Comparison of ENCODE assay signal across 8 cellular contexts in the genomic region with DNA sequence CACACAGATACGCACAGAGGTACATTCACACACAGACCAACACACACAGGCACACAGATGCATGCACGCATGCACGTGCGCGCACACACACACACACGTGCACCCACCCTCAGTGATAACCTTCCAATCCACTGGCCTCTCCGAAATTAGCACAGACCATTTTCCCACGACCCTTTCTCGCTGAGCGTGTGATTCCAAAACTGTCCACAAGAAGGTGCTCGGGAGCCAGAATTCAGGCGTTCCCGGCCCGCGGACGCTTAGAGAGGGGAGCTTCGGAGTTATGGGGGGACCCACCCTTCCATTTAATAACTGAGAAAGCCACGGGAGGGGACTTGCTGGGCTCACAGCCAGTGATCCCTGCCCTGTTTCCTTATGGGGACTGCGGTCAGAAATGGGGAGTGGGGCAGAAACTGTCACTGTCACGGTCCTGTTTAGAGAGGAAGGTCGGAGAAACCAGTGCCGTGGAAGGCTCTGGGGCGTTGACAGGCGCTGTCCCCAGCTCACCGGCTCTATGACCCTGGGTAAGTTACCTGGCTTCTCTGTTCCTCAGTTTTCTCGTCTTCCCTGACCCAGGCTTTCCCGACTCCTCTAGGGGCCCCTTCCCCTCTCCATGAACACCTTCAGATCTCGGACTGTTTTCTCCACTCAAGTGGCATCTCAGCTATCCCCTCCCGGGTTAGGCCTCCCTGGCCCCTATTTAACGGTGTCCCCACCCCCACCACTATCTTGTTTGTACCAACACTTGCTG. TPM values are rescaled to one million over a fixed set of nuclear protein-coding genes. Genes with fewer than 3 reads are reported as not detected.
DNase-seq lines count a peak whose midpoint lies in the region; ATAC-seq, FAIRE-seq and TF ChIP-seq lines count a peak whose summit lies in the region.

No MANE protein-coding gene starts in this region.

- no TSS peak for BruUV-seq in Caco-2 (replicated peaks; lab: Mats Ljungman, UMichigan)

- peak; percentile 56 for ATAC-seq in GM19463 (IDR thresholded peaks at IDR 0.05; ENCODE audit: unreplicated experiment)

- peak overlapping the region; percentile 97 for H3K4me3 Mint-ChIP-seq in Caco-2 (ENCODE audit: unreplicated experiment)

- peaks cover 12% of the 10 kb centered on the region for H3K4me1 Mint-ChIP-seq in Caco-2 (ENCODE audit: low read depth, unreplicated experiment)

- no peak overlapping the region for H2BK5ac ChIP-seq in neuronal stem cell (ENCODE audit: low read length)

- peak; percentile 84 to 92 for TF ChIP-seq CTCF in Caco-2 (IDR thresholded peaks at IDR 0.05; ENCODE audit: insufficient read depth in 1 of 2, low read depth in 1 of 2, low read length in 1 of 2, severe bottlenecking in 1 of 2, unreplicated experiment in 1 of 2)

- no peak overlapping the region for H2AK5ac ChIP-seq in neuronal stem cell (ENCODE audit: low read depth, low read length)

- no peak overlapping the region for H4K91ac ChIP-seq in neuronal stem cell (ENCODE audit: low read depth, low read length, poor library complexity)

- no peak overlapping the region for H3K4ac ChIP-seq in neuronal stem cell (ENCODE audit: low read length)

- H3K79me1 ChIP-seq in neuronal stem cell (ENCODE audit: low read depth, low read length), result no peaks in the 10 kb centered on the region

- no peak overlapping the region for H3K9ac ChIP-seq in neuronal stem cell (ENCODE audit: low read depth, low read length, poor library complexity)

- H3K27me3 ChIP-seq in Caco-2 (replicated peaks; ENCODE audit: control insufficient read depth, insufficient read depth, low read length), result no peaks in the 10 kb centered on the region
- H3K27me3 ChIP-seq in neuronal stem cell (ENCODE audit: control insufficient read depth in 3 of 3, insufficient read depth in 3 of 3, low read depth in 1 of 3, low read length in 3 of 3), result peaks cover 0 to 26% (median 5%) of the 10 kb centered on the region in 3 experiments

- CTCF ChIA-PET in Caco-2 (lab: Charles Lee), result interaction anchor here (0.5 to 2.5 kb wide), 48 partner anchors 9 to 673 kb away, joined by 3 to 49 read pairs (median 4); a partner anchor contains a TSS

- no peaks in the 10 kb centered on the region; the same call in 1 of the 2 replicates for H3K4me1 ChIP-seq in Caco-2
- H3K4me1 ChIP-seq in neuronal stem cell (ENCODE audit: control insufficient read depth in 2 of 2, insufficient read depth in 1 of 2, low read depth in 1 of 2, low read length in 2 of 2), result peaks cover 2 to 6% of the 10 kb centered on the region in 2 donors

- no peaks in the 10 kb centered on the region for H3K36me3 Mint-ChIP-seq in Caco-2 (ENCODE audit: insufficient read depth, unreplicated experiment)

- no peak overlapping the region for H2BK12ac ChIP-seq in neuronal stem cell (ENCODE audit: low read length)

- H3K18ac ChIP-seq in neuronal stem cell (ENCODE audit: low read length), result no peak overlapping the region

- no peak overlapping the region for H2BK15ac ChIP-seq in neuronal stem cell (ENCODE audit: low read length)

- FAIRE-seq in HTR-8/SVneo (lab: Jason Lieb, UNC) (no peak), frontal cortex (lab: Jason Lieb, UNC) (no peak)

- peaks cover 30% of the 10 kb centered on the region for H3K27me3 Mint-ChIP-seq in Caco-2 (ENCODE audit: insufficient read depth, unreplicated experiment)

- no CpG with 5 or more reads among the region's 30 CpGs for WGBS in neuronal stem cell (ENCODE audit: extremely low coverage in 2 of 2, insufficient read length in 2 of 2, insufficient replicate concordance in 1 of 2), 2 donors

- H3K9me3 ChIP-seq in Caco-2 (no peaks in the 10 kb centered on the region), neuronal stem cell (replicated peaks in 1 of 2; ENCODE audit: control insufficient read depth in 2 of 2, insufficient read depth in 1 of 2, low read depth in 1 of 2, low read length in 2 of 2) (no peaks in the 10 kb centered on the region)

- DNase-seq in Caco-2 (peak; percentile 55 to 77), HTR-8/SVneo (ENCODE audit: insufficient read length, low spot score) (peak; percentile 69), RPMI8226 (peak; percentile 57), frontal cortex (ENCODE audit: low spot score in 2 of 2) (peak; percentile 45 to 66), neuronal stem cell (ENCODE audit: low spot score) (peak; percentile 80), stromal cell of bone marrow (ENCODE audit: low read depth) (peak; percentile 35)
- peak; percentile 56 for DNase-seq in activated T-helper 9 cell treated with anti-CD3 and anti-CD28 coated beads, Interleukin-2, amount 50 U/mL, for 16 hours (ENCODE audit: low read depth)

- H3K4me3 ChIP-seq in Caco-2 (ENCODE audit: low read depth, low read length) (peak overlapping the region; percentile 38), neuronal stem cell (ENCODE audit: low read length in 2 of 2) (peak overlapping the region; percentile 31 to 63)

- no peak overlapping the region for H3K27ac ChIP-seq in neuronal stem cell (replicated peaks; ENCODE audit: low read length)

- peak overlapping the region; percentile 80 for H2AFZ ChIP-seq in neuronal stem cell (ENCODE audit: low read length)

- H3K4me2 ChIP-seq in neuronal stem cell (ENCODE audit: insufficient read depth, low read length, poor library complexity, severe bottlenecking), result peak overlapping the region; percentile 94

- POLR2A ChIA-PET in Caco-2 (lab: Charles Lee), result no interaction called here

- no peaks in the 10 kb centered on the region for H3K36me3 ChIP-seq in Caco-2 (ENCODE audit: control insufficient read depth, insufficient read depth, low read length)
- H3K36me3 ChIP-seq in neuronal stem cell (replicated peaks in 1 of 2; ENCODE audit: control insufficient read depth in 2 of 2, insufficient read depth in 2 of 2, low read length in 2 of 2), result no peaks in the 10 kb centered on the region

- no peak overlapping the region for H3K27ac Mint-ChIP-seq in Caco-2 (ENCODE audit: unreplicated experiment)

- intact Hi-C loops in Caco-2 (cut with micrococcal nuclease; ENCODE audit: unreplicated experiment), result loop anchor here (1.0 to 5.0 kb wide), 5 partner anchors 51 to 269 kb away; no protein-coding TSS in a partner anchor

- no peak overlapping the region for H2BK120ac ChIP-seq in neuronal stem cell (ENCODE audit: low read depth, low read length)

- no peak overlapping the region for H3K23ac ChIP-seq in neuronal stem cell (ENCODE audit: low read depth, low read length, poor library complexity)

- H3K14ac ChIP-seq in neuronal stem cell (ENCODE audit: low read length), result no peak overlapping the region

- H3K9me3 Mint-ChIP-seq in Caco-2 (ENCODE audit: unreplicated experiment), result no peaks in the 10 kb centered on the region

- no peak overlapping the region for H4K8ac ChIP-seq in neuronal stem cell (ENCODE audit: low read depth, low read length)

RNA-seq across cellular contexts. Expression of a gene that starts 33.6 kb away (rescaled TPM):
- total RNA-seq in Caco-2 (2022) (14.0 and 15.1 TPM in 2 replicates), frontal cortex (3.7 TPM)
- 6.9 TPM for polyA plus RNA-seq in neuronal stem cell (2013, experiment 1 of 2)
- 7.0 TPM for polyA plus RNA-seq in neuronal stem cell (2013, experiment 2 of 2)
